1 cellular context compared by ENCODE assay signal in the genomic region with DNA sequence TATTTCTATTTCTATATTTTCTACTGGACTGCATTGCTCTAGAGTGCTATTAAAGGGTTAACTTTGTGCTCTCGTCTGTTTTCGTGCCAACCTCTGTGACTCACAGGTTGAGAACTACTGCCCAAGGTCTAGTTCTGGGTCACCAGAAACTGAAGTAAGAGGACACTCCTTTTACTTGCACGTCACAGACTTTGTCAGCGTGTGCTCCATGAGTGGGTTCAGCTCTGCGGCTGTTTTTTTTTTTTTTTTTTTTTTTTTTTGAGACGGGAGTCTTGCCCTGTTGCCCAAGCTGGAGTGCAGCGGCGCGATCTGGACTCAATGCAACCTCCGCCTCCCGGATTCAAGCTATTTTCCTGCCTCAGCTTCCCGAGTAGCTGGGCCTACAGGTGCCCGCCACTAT.
TF ChIP-seq lines count a peak whose summit lies in the region.

No MANE protein-coding gene starts in this region.

TF ChIP-seq in HCT116, 20 proteins besides CTCF, POLR2A, EP300 and RAD21 (continued from another document):
- TF ChIP-seq POLR2AphosphoS5 (IDR thresholded peaks at IDR 0.05; ENCODE audit: low read depth, low read length) (peak; percentile 64), SRF (IDR thresholded peaks at IDR 0.05; ENCODE audit: low read depth) (no peak), EZH2 (IDR thresholded peaks at IDR 0.05) (no peak)
TF ChIP-seq in HCT116: peak in this region for 9.
